ENCODE assay signal across 34 cellular contexts in the genomic region with DNA sequence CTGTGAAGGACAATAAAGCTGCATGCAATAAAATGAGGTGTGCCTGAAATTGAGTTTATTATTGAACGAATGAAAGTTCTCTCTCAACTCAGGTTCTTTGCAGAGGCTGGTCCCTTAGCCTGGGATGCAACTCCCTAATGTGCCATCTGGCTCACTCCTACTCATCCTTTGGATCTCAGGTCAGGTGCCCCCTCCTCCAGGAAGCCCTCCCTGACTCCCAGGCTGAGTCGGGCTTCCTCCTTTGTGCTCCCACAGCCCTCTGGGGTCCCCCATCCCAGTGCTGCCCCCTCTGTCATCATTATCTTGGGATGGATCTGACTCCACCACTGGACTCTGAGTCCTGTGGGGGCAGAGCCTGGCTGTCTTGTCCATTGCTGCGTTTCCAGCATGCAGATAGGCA. TPM values are rescaled to one million over a fixed set of nuclear protein-coding genes. Genes with fewer than 3 reads are reported as not detected.
DNase-seq lines count a peak whose midpoint lies in the region; ATAC-seq, FAIRE-seq and TF ChIP-seq lines count a peak whose summit lies in the region.
"Had no signal": no experiment of that assay in that cellular context is flagged by ENCODE, and none has a peak within 500 bp of the region (broad histone marks: within the 10 kb centered on the region; RNA-seq: fewer than 3 reads in every experiment).

No MANE protein-coding gene starts in this region.

- TF ChIP-seq RAD21 in A549 (conservative IDR thresholded peaks at IDR 0.05 in 1 of 2, IDR thresholded peaks at IDR 0.05 in 1 of 2) (no peak), K562 (CRISPR knock-in tag; conservative IDR thresholded peaks at IDR 0.05 in 1 of 2, IDR thresholded peaks at IDR 0.05 in 1 of 2) (no peak)

- H3K27ac ChIP-seq in A549 = no peak overlapping the region
- H3K27ac ChIP-seq in K562 (ENCODE audit: extremely low read depth, low read depth, low read length) = no peak overlapping the region
- no peak overlapping the region for H3K27ac ChIP-seq in neuronal stem cell (replicated peaks; ENCODE audit: low read length)
- H3K27ac ChIP-seq: 22Rv1, BLaER1 had no signal

- TF ChIP-seq POLR2A in A549 (IDR thresholded peaks at IDR 0.05; ENCODE audit: low read length) = no peak
- TF ChIP-seq POLR2A in K562 (conservative IDR thresholded peaks at IDR 0.05) = no peak

- no peak overlapping the region for H3K4ac ChIP-seq in neuronal stem cell (ENCODE audit: low read length)

- no peak overlapping the region for H3K4me3 ChIP-seq in A549
- no peak overlapping the region for H3K4me3 ChIP-seq in K562
- H3K4me3 ChIP-seq in neuronal stem cell (ENCODE audit: low read length in 2 of 2) = no peak overlapping the region
- H3K4me3 ChIP-seq: BLaER1, GM12878 had no signal

- POLR2A ChIA-PET in A549 (lab: Yijun Ruan, JAX) (interaction anchor here (0.6 kb wide), 1 partner anchor 43 kb away, joined by 4 read pairs; no protein-coding TSS in a partner anchor), K562 (lab: Yijun Ruan, JAX) (interaction anchor here (0.7 kb wide), 1 partner anchor 95 kb away, joined by 3 read pairs; no protein-coding TSS in a partner anchor)

- no peaks in the 10 kb centered on the region for H4K20me1 ChIP-seq in K562 (replicated peaks; ENCODE audit: control insufficient read depth, insufficient read depth, low read length)
- H4K20me1 ChIP-seq: BLaER1 had no signal

- WGBS in A549 (ENCODE audit: missing lambda C conversion rate) = 79% methylated on average over 3 of the region's 3 CpGs
- 7% methylated on average over 3 of the region's 3 CpGs for WGBS in K562 (ENCODE audit: insufficient coverage, low coverage, missing lambda C conversion rate)
- WGBS in neuronal stem cell (ENCODE audit: extremely low coverage in 2 of 2, insufficient read length in 2 of 2, insufficient replicate concordance in 1 of 2), 2 donors = no CpG with 5 or more reads among the region's 3 CpGs

- peak in 1 of 2 experiments; percentile 32; a peak in 1 of 6 replicates for ATAC-seq in A549
- ATAC-seq in K562 = no peak
- ATAC-seq in left colon = peak; percentile 72
- ATAC-seq in HG03095 (IDR thresholded peaks at IDR 0.05; ENCODE audit: unreplicated experiment) = no peak
- ATAC-seq in omental fat pad (ENCODE audit: low FRiP score) = no peak
- ATAC-seq in GM18907 (IDR thresholded peaks at IDR 0.05; ENCODE audit: unreplicated experiment) = no peak
- ATAC-seq: GM12878 had no signal

- no peaks in the 10 kb centered on the region for H3K36me3 ChIP-seq in K562 (ENCODE audit: control insufficient read depth, insufficient read depth, low read length)
- H3K36me3 ChIP-seq in neuronal stem cell (replicated peaks in 1 of 2; ENCODE audit: control insufficient read depth in 2 of 2, insufficient read depth in 2 of 2, low read length in 2 of 2) = no peaks in the 10 kb centered on the region
- H3K36me3 ChIP-seq: BE2C, BLaER1 had no signal

- no peak overlapping the region for H2BK5ac ChIP-seq in neuronal stem cell (ENCODE audit: low read length)

- no peaks in the 10 kb centered on the region for H3K79me1 ChIP-seq in neuronal stem cell (ENCODE audit: low read depth, low read length)

- no peak overlapping the region for H2AFZ ChIP-seq in K562 (ENCODE audit: low read depth, low read length)
- no peak overlapping the region for H2AFZ ChIP-seq in neuronal stem cell (ENCODE audit: low read length)

- FAIRE-seq in A549 (lab: Jason Lieb, UNC) (no peak), K562 (lab: Jason Lieb, UNC) (no peak)
- FAIRE-seq: GM12878, GM12892, GM18507, GM19239 had no signal

- CTCF ChIA-PET in A549 (lab: Yijun Ruan, JAX) (interaction anchor here (1.1 to 2.1 kb wide), 4 partner anchors 16 to 72 kb away, joined by 3 to 7 read pairs (median 3); no protein-coding TSS in a partner anchor), K562 (lab: Yijun Ruan, JAX; ENCODE audit: low intra/inter-chr PET ratio) (no interaction called here)

- H3K79me2 ChIP-seq in K562 (ENCODE audit: control insufficient read depth, insufficient read depth, low read length) = no peaks in the 10 kb centered on the region

- in situ Hi-C loops in K562 (cut with MboI) = no loop called here

- intact Hi-C loops in K562 (cut with micrococcal nuclease) = no loop called here
- intact Hi-C loops in left colon (cut with DNase I, micrococcal nuclease) = no loop called here

- H2BK15ac ChIP-seq in neuronal stem cell (ENCODE audit: low read length) = no peak overlapping the region

- no peak for DNase-seq in A549 (ENCODE audit: low read depth in 1 of 2, low spot score in 1 of 2)
- no peak for DNase-seq in K562 (ENCODE audit: extremely low read depth in 1 of 4, low spot score in 3 of 4)
- no peak for DNase-seq in left colon
- DNase-seq in neuronal stem cell (ENCODE audit: low spot score) = no peak
- no peak for DNase-seq in omental fat pad (ENCODE audit: low spot score)
- DNase-seq in NCI-H748 treated with DMSO at 0.1 percent for 48 hours (lab: John Stamatoyannopoulos, UW) = no peak
- DNase-seq: ACHN; BE2C; C1 segment of cervical spinal cord; CD4-positive, alpha-beta memory T cell; CD4-positive, CD25-positive, alpha-beta regulatory T cell; CD8-positive, alpha-beta memory T cell; COR-L47; DMS 273 treated with DMSO at 0.1 percent for 48 hours; DMS153; DMS53; DMS79; DND-41; EL; GDM1 had no signal

- H3K9me3 ChIP-seq in A549 (peaks cover 17% of the 10 kb centered on the region), K562 (replicated peaks; ENCODE audit: control insufficient read depth, insufficient read depth, low read depth, low read length) (no peaks in the 10 kb centered on the region), neuronal stem cell (replicated peaks in 1 of 2; ENCODE audit: control insufficient read depth in 2 of 2, insufficient read depth in 1 of 2, low read depth in 1 of 2, low read length in 2 of 2) (no peaks in the 10 kb centered on the region)
- H3K9me3 ChIP-seq: BE2C had no signal

- no peak overlapping the region for H3K18ac ChIP-seq in neuronal stem cell (ENCODE audit: low read length)

- no TSS peak for BruUV-seq in K562 (replicated peaks; lab: Mats Ljungman, UMichigan)

- no peak overlapping the region for H3K23ac ChIP-seq in neuronal stem cell (ENCODE audit: low read depth, low read length, poor library complexity)

- no peak for TF ChIP-seq CTCF in A549 (IDR thresholded peaks at IDR 0.05)
- TF ChIP-seq CTCF in K562 (IDR thresholded peaks at IDR 0.05 in 2 of 3, conservative IDR thresholded peaks at IDR 0.05 in 1 of 3; ENCODE audit: insufficient read depth in 2 of 3, low read depth in 1 of 3, low read length in 3 of 3) = no peak
- no peak for TF ChIP-seq CTCF in omental fat pad (IDR thresholded peaks at IDR 0.05)

- H3K4me2 ChIP-seq in A549 (no peak overlapping the region), K562 (ENCODE audit: insufficient read depth, low read length) (no peak overlapping the region), neuronal stem cell (ENCODE audit: insufficient read depth, low read length, poor library complexity, severe bottlenecking) (no peak overlapping the region)
- H3K4me2 ChIP-seq: BLaER1 had no signal

- TF ChIP-seq EP300 in A549 (IDR thresholded peaks at IDR 0.05) = no peak
- TF ChIP-seq EP300 in K562 (IDR thresholded peaks at IDR 0.05; ENCODE audit: low read length) = no peak

- H3K4me1 ChIP-seq in A549 (0 out of 3 replicates have a peak, but pooled peaks cover 9% of the 10 kb centered on the region), K562 (replicated peaks in 1 of 2; ENCODE audit: control insufficient read depth in 2 of 2, insufficient read depth in 2 of 2, low read length in 2 of 2) (peaks cover 0 to 5% of the 10 kb centered on the region in 2 experiments; a peak in 1 of 5 replicates), neuronal stem cell (ENCODE audit: control insufficient read depth in 2 of 2, insufficient read depth in 1 of 2, low read depth in 1 of 2, low read length in 2 of 2) (peaks cover 0 to 2% of the 10 kb centered on the region in 2 donors)
- H3K4me1 ChIP-seq: BE2C, BLaER1 had no signal

- H2BK120ac ChIP-seq in neuronal stem cell (ENCODE audit: low read depth, low read length) = peak overlapping the region; percentile 55

- peaks cover 14 to 29% of the 10 kb centered on the region in 2 experiments; a peak in 3 of 5 replicates for H3K27me3 ChIP-seq in K562 (ENCODE audit: control insufficient read depth in 2 of 2, insufficient read depth in 2 of 2, low read length in 2 of 2)
- H3K27me3 ChIP-seq in neuronal stem cell (ENCODE audit: control insufficient read depth in 3 of 3, insufficient read depth in 3 of 3, low read depth in 1 of 3, low read length in 3 of 3) = no peaks in the 10 kb centered on the region
- H3K27me3 ChIP-seq: BE2C, BLaER1 had no signal

- H3K9me1 ChIP-seq in K562 (ENCODE audit: control insufficient read depth, insufficient read depth, low read length) = no peaks in the 10 kb centered on the region

- no peak overlapping the region for H3K14ac ChIP-seq in neuronal stem cell (ENCODE audit: low read length)

- peak overlapping the region; percentile 42 for H2AK5ac ChIP-seq in neuronal stem cell (ENCODE audit: low read depth, low read length)

- H4K8ac ChIP-seq in neuronal stem cell (ENCODE audit: low read depth, low read length) = no peak overlapping the region

- no peak overlapping the region for H4K91ac ChIP-seq in neuronal stem cell (ENCODE audit: low read depth, low read length, poor library complexity)

- H3K9ac ChIP-seq in K562 (ENCODE audit: insufficient read depth in 1 of 2, low read depth in 2 of 2, low read length in 2 of 2) = no peak overlapping the region
- H3K9ac ChIP-seq in neuronal stem cell (ENCODE audit: low read depth, low read length, poor library complexity) = no peak overlapping the region
- H3K9ac ChIP-seq: BLaER1 had no signal

- H2BK12ac ChIP-seq in neuronal stem cell (ENCODE audit: low read length) = no peak overlapping the region

RNA-seq across cellular contexts. Expression of a gene that starts 2.7 kb away (rescaled TPM):
- polyA plus RNA-seq in A549 (2011; rRNA removed) (not detected in 2 replicates), A549 (2017; fragmentation: RNase III; extraction: RNeasy Plus Mini Kit Qiagen cat#74134 plus additional on column Dnase treatment) (not detected in 3 replicates), K562 (2011; rRNA removed) (not detected in 2 replicates), K562 (2014; fragmentation: Illumina TruSeq; extraction: Trizol) (not detected in 2 replicates), K562 (2014; fragmentation: Nextera tagmentation; extraction: Ambion mirVana) (not detected), K562 (2014; rRNA removed) (not detected in 2 replicates)
- not detected in 2 replicates for polyA plus RNA-seq in A549 (2012; cell fraction: cytosol; rRNA removed)
- not detected in 2 replicates for polyA plus RNA-seq in A549 (2012; cell fraction: nucleus; rRNA removed)
- polyA minus RNA-seq in A549 (2011; rRNA and poly(A)+ RNA removed) = not detected in 2 replicates
- not detected in 2 replicates for total RNA-seq in K562 (2011; cell fraction: chromatin; rRNA removed; ENCODE audit: low replicate concordance)
- not detected in 2 replicates for total RNA-seq in K562 (2011; cell fraction: nucleolus; rRNA removed)
- total RNA-seq in K562 (2011; cell fraction: nucleoplasm; rRNA removed) = not detected in 2 replicates
- total RNA-seq in K562 (2014; rRNA removed) (not detected in 2 replicates), K562 (2014; rRNA removed; fragmentation: Illumina TruSeq; extraction: Trizol) (not detected in 2 replicates), K562 (2015; rRNA removed; fragmentation: Illumina TruSeq; extraction: Trizol) (not detected in 2 replicates), K562 (2021) (not detected in 2 replicates), left colon (not detected), omental fat pad (not detected)
- polyA plus RNA-seq in K562 (2011; cell fraction: cytosol; rRNA removed) = not detected in 2 replicates
- polyA plus RNA-seq in K562 (2011; cell fraction: nucleus; rRNA removed) = not detected in 2 replicates
- polyA plus RNA-seq in K562 (2012) = not detected in 2 replicates
- not detected in 2 replicates for polyA minus RNA-seq in K562 (2011; rRNA and poly(A)+ RNA removed)
- not detected in 2 replicates for polyA minus RNA-seq in K562 (2011; cell fraction: cytosol; rRNA and poly(A)+ RNA removed)
- not detected in 2 replicates for polyA minus RNA-seq in K562 (2011; cell fraction: nucleus; rRNA and poly(A)+ RNA removed)
- polyA plus RNA-seq in neuronal stem cell (2013, experiment 1 of 2) = not detected
- polyA plus RNA-seq in neuronal stem cell (2013, experiment 2 of 2) = not detected
- total RNA-seq: A172; A673; CD4-positive, alpha-beta memory T cell; CD4-positive, CD25-positive, alpha-beta regulatory T cell; CD8-positive, alpha-beta memory T cell; Daoy; G401; GM12878 had no signal
- polyA plus RNA-seq: AG04450; CD14-positive monocyte; CD4-positive, alpha-beta memory T cell; CD4-positive, CD25-positive, alpha-beta regulatory T cell; CD8-positive, alpha-beta memory T cell had no signal

RNA-seq across cellular contexts. Expression of a gene that starts 41.6 kb away (rescaled TPM):
- polyA plus RNA-seq in A549 (2011; rRNA removed) = 14.2 and 24.4 TPM in 2 replicates
- 21.1 and 23.9 TPM in 2 replicates for polyA plus RNA-seq in A549 (2012; cell fraction: cytosol; rRNA removed)
- polyA plus RNA-seq in A549 (2012; cell fraction: nucleus; rRNA removed) = 112 and 116 TPM in 2 replicates
- polyA plus RNA-seq in A549 (2017; fragmentation: RNase III; extraction: RNeasy Plus Mini Kit Qiagen cat#74134 plus additional on column Dnase treatment) = 44.2 to 47.3 TPM (median 46.7 TPM) in 3 replicates
- 18.3 and 18.5 TPM in 2 replicates for polyA minus RNA-seq in A549 (2011; rRNA and poly(A)+ RNA removed)
- 85.7 and 122 TPM in 2 replicates for total RNA-seq in K562 (2011; cell fraction: chromatin; rRNA removed; ENCODE audit: low replicate concordance)
- total RNA-seq in K562 (2011; cell fraction: nucleolus; rRNA removed) = 58.7 and 72.8 TPM in 2 replicates
- 73.1 and 75.7 TPM in 2 replicates for total RNA-seq in K562 (2011; cell fraction: nucleoplasm; rRNA removed)
- 38.6 and 40.2 TPM in 2 replicates for total RNA-seq in K562 (2014; rRNA removed)
- total RNA-seq in K562 (2014; rRNA removed; fragmentation: Illumina TruSeq; extraction: Trizol) = 17.2 and 21.8 TPM in 2 replicates
- total RNA-seq in K562 (2015; rRNA removed; fragmentation: Illumina TruSeq; extraction: Trizol) = 39.6 and 40.4 TPM in 2 replicates
- 79.7 and 86.1 TPM in 2 replicates for total RNA-seq in K562 (2021)
- 17.7 and 53.5 TPM in 2 replicates for polyA plus RNA-seq in K562 (2011; rRNA removed)
- polyA plus RNA-seq in K562 (2011; cell fraction: cytosol; rRNA removed) = 27.4 and 31.8 TPM in 2 replicates
- polyA plus RNA-seq in K562 (2011; cell fraction: nucleus; rRNA removed) = 122 and 124 TPM in 2 replicates
- polyA plus RNA-seq in K562 (2012) = 34.7 and 52.6 TPM in 2 replicates
- 53.6 and 61.0 TPM in 2 replicates for polyA plus RNA-seq in K562 (2014; fragmentation: Illumina TruSeq; extraction: Trizol)
- polyA plus RNA-seq in K562 (2014; fragmentation: Nextera tagmentation; extraction: Ambion mirVana) = 1 to 10 TPM; 1.7 to 3.9 TPM
- 46.1 and 49.1 TPM in 2 replicates for polyA plus RNA-seq in K562 (2014; rRNA removed)
- 14.1 and 14.6 TPM in 2 replicates for polyA minus RNA-seq in K562 (2011; rRNA and poly(A)+ RNA removed)
- polyA minus RNA-seq in K562 (2011; cell fraction: cytosol; rRNA and poly(A)+ RNA removed) = 23.5 and 24.0 TPM in 2 replicates
- 18.7 and 33.0 TPM in 2 replicates for polyA minus RNA-seq in K562 (2011; cell fraction: nucleus; rRNA and poly(A)+ RNA removed)
- total RNA-seq in left colon = 10 to 100 TPM; 25.4 to 40.3 TPM
- 21.9 TPM for polyA plus RNA-seq in neuronal stem cell (2013, experiment 1 of 2)
- polyA plus RNA-seq in neuronal stem cell (2013, experiment 2 of 2) = 20.9 TPM
- 10 to 100 TPM; 13.7 to 22.8 (median 15.5) TPM for total RNA-seq in omental fat pad

RNA-seq across cellular contexts. Expression of a gene that starts 43.2 kb away (rescaled TPM):
- polyA plus RNA-seq in A549 (2011; rRNA removed) (48.6 and 55.3 TPM in 2 replicates), A549 (2017; fragmentation: RNase III; extraction: RNeasy Plus Mini Kit Qiagen cat#74134 plus additional on column Dnase treatment) (27.4 to 29.0 TPM (median 28.3 TPM) in 3 replicates), K562 (2011; rRNA removed) (8.4 and 17.5 TPM in 2 replicates), K562 (2014; fragmentation: Illumina TruSeq; extraction: Trizol) (13.6 and 14.4 TPM in 2 replicates), K562 (2014; fragmentation: Nextera tagmentation; extraction: Ambion mirVana) (10 to 100 TPM in 1 of 2 experiments, 1 to 10 TPM in 1; 7.0 to 10.9 TPM), K562 (2014; rRNA removed) (14.3 and 16.2 TPM in 2 replicates)
- polyA plus RNA-seq in A549 (2012; cell fraction: cytosol; rRNA removed) = 61.1 and 62.6 TPM in 2 replicates
- 93.5 and 95.3 TPM in 2 replicates for polyA plus RNA-seq in A549 (2012; cell fraction: nucleus; rRNA removed)
- polyA minus RNA-seq in A549 (2011; rRNA and poly(A)+ RNA removed) = 40.2 and 50.4 TPM in 2 replicates
- total RNA-seq in K562 (2011; cell fraction: chromatin; rRNA removed; ENCODE audit: low replicate concordance) = 40.8 and 45.7 TPM in 2 replicates
- 32.8 and 41.9 TPM in 2 replicates for total RNA-seq in K562 (2011; cell fraction: nucleolus; rRNA removed)
- 31.3 and 41.4 TPM in 2 replicates for total RNA-seq in K562 (2011; cell fraction: nucleoplasm; rRNA removed)
- total RNA-seq in K562 (2014; rRNA removed) (13.1 and 15.6 TPM in 2 replicates), K562 (2014; rRNA removed; fragmentation: Illumina TruSeq; extraction: Trizol) (6.9 and 8.1 TPM in 2 replicates), K562 (2015; rRNA removed; fragmentation: Illumina TruSeq; extraction: Trizol) (10.8 and 12.4 TPM in 2 replicates), K562 (2021) (10.8 and 12.9 TPM in 2 replicates), left colon (100 to 1,000 TPM in 1 of 2 donors, 10 to 100 TPM in 1; 44.4 to 130 TPM), omental fat pad (100 to 1,000 TPM in 2 of 4 donors, 10 to 100 TPM in 2; 36.3 to 250 (median 88.0) TPM)
- polyA plus RNA-seq in K562 (2011; cell fraction: cytosol; rRNA removed) = 15.3 and 17.9 TPM in 2 replicates
- 30.9 and 37.0 TPM in 2 replicates for polyA plus RNA-seq in K562 (2011; cell fraction: nucleus; rRNA removed)
- polyA plus RNA-seq in K562 (2012) = 14.7 and 23.9 TPM in 2 replicates
- 10.0 and 14.3 TPM in 2 replicates for polyA minus RNA-seq in K562 (2011; rRNA and poly(A)+ RNA removed)
- 6.2 and 8.2 TPM in 2 replicates for polyA minus RNA-seq in K562 (2011; cell fraction: cytosol; rRNA and poly(A)+ RNA removed)
- 6.2 and 11.0 TPM in 2 replicates for polyA minus RNA-seq in K562 (2011; cell fraction: nucleus; rRNA and poly(A)+ RNA removed)
- polyA plus RNA-seq in neuronal stem cell (2013, experiment 1 of 2) = 22.9 TPM
- 24.0 TPM for polyA plus RNA-seq in neuronal stem cell (2013, experiment 2 of 2)
